ENCODE assay signal across 1 cellular context in the genomic region with DNA sequence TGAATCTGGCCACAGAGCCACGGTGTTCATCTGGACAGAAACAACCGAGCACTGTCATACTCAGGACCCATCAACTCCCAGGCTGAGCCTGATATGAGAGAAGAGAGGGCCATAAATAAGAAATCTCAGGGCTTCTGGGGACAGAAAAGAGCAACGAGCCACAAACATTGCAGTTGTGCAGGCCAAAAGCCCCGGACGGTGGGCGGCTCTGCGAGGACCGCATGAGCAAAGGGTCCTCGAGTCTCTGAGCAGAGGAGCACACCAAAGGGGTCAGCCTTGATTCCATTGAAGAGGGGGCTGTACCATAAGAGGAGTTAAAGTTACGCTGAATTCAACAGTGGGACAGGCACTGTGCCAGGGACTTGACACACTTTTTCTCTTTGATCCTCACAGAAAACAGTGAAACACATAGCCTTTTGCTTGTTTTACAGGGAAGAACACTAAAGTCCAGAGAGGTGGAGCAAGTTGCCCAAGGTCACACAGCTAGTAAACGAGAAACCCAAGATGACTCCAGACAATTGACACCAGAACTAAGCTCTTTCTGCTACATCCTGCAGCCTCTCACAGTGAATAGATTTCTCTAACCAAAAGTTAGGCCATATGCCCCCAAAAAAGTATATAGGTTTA.
A peak's percentile ranks its signal among the peaks of the same experiment; 100 is the strongest.
TF ChIP-seq lines count a peak whose summit lies in the region.

No MANE protein-coding gene starts in this region.

TF ChIP-seq in K562, 482 proteins besides CTCF, POLR2A, EP300 and RAD21 (continued from another document):
- TF ChIP-seq ZFP36 (IDR thresholded peaks at IDR 0.05; ENCODE audit: low read depth, low read length, partially characterized antibody) (peak; percentile 38), NCOA2 (IDR thresholded peaks at IDR 0.05; ENCODE audit: partially characterized antibody in 2 of 2) (no peak), RBM25 (IDR thresholded peaks at IDR 0.05; ENCODE audit: low read depth, low read length, severe bottlenecking) (peak; percentile 57), ESRRA (IDR thresholded peaks at IDR 0.05; ENCODE audit: borderline replicate concordance, low read depth) (no peak)
- TF ChIP-seq, protein P1, sequence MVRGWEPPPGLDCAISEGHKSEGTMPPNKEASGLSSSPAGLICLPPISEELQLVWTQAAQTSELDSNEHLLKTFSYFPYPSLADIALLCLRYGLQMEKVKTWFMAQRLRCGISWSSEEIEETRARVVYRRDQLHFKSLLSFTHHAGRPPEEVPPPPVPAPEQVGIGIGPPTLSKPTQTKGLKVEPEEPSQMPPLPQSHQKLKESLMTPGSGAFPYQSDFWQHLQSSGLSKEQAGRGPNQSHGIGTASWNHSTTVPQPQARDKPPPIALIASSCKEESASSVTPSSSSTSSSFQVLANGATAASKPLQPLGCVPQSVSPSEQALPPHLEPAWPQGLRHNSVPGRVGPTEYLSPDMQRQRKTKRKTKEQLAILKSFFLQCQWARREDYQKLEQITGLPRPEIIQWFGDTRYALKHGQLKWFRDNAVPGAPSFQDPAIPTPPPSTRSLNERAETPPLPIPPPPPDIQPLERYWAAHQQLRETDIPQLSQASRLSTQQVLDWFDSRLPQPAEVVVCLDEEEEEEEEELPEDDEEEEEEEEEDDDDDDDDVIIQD (CRISPR knock-in tag; IDR thresholded peaks at IDR 0.05), result no peak
